In the genomic region with DNA sequence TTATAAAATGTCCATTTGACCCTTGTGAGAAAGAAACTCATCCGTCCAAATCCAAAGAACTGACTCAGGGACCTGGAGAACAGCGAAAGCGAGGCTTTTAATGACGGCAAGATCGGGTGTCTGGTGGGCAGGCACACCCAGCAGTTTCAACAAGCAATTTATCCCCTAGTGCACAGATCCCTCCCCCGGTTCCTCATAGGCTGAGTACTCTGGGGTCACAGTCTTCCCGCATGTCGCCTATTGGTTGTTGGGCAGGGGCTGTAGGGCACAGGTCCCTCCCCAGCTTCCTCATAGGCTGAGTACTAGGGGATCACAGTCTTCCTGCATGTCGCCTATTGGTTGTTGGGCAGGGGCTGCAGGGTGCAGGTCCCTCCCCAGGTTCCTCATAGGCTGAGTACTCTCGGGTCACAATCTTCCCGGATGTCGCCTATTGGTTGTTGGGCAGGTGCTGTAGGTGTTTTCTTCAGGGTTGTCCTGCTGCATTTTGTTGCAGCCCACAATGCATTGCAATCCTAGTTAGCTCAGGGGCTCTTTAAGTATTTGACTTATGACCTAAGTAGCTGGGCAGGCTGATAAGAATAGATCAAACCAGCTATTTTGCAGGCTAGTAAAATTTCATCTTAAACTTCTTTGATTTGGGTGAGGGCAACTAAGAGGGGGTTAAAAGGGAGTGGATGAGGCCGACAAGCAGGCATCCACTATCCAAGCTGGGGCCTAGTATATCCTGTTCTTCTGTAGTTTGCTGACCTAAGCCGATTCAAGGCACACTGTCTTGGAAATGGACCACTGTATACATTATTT, we compare ENCODE assay signal across 1 cellular context.
A peak's percentile ranks its signal among the peaks of the same experiment; 100 is the strongest.
TF ChIP-seq lines count a peak whose summit lies in the region.

No MANE protein-coding gene starts in this region.

TF ChIP-seq in K562, 482 proteins besides CTCF, POLR2A, EP300 and RAD21 (continued from another document and continues in another):
- TF ChIP-seq EGR1 (conservative IDR thresholded peaks at IDR 0.05): no peak
- TF ChIP-seq GABPB1 (CRISPR knock-in tag; IDR thresholded peaks at IDR 0.05): peak; percentile 61; the same call in 1 of the 2 replicates
- TF ChIP-seq, protein P1, sequence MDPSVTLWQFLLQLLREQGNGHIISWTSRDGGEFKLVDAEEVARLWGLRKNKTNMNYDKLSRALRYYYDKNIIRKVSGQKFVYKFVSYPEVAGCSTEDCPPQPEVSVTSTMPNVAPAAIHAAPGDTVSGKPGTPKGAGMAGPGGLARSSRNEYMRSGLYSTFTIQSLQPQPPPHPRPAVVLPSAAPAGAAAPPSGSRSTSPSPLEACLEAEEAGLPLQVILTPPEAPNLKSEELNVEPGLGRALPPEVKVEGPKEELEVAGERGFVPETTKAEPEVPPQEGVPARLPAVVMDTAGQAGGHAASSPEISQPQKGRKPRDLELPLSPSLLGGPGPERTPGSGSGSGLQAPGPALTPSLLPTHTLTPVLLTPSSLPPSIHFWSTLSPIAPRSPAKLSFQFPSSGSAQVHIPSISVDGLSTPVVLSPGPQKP (CRISPR knock-in tag; IDR thresholded peaks at IDR 0.05): no peak
- TF ChIP-seq HDAC2 (IDR thresholded peaks at IDR 0.05): peak; percentile 33; the same call in 1 of the 2 replicates
- 0 out of 2 replicates have a peak, but pooled peaks have one; percentile 15 for TF ChIP-seq GATA2 (CRISPR knock-in tag; IDR thresholded peaks at IDR 0.05)
- no peak for TF ChIP-seq MECOM (CRISPR knock-in tag; IDR thresholded peaks at IDR 0.05)
- 0 out of 2 replicates have a peak, but pooled peaks have one; percentile 46 for TF ChIP-seq FOXK1 (CRISPR knock-in tag; IDR thresholded peaks at IDR 0.05; ENCODE audit: borderline replicate concordance)
- peak; percentile 74 for TF ChIP-seq TBP (optimal IDR thresholded peaks at IDR 0.05; ENCODE audit: low read depth, low read length)
- peak; percentile 91 for TF ChIP-seq SP1 (CRISPR knock-in tag; IDR thresholded peaks at IDR 0.05)
- peak in 1 of 2 experiments; percentile 44; a peak in 2 of 4 replicates for TF ChIP-seq FOXK2 (conservative IDR thresholded peaks at IDR 0.05 in 1 of 2, IDR thresholded peaks at IDR 0.05 in 1 of 2; ENCODE audit: low read depth in 2 of 2)
- 0 out of 2 replicates have a peak, but pooled peaks have one; percentile 8 for TF ChIP-seq MGA (IDR thresholded peaks at IDR 0.05)
- TF ChIP-seq ZBTB7A (IDR thresholded peaks at IDR 0.05; ENCODE audit: borderline replicate concordance, control insufficient read depth, low read depth, low read length): peak; percentile 21; the same call in 1 of the 2 replicates
- TF ChIP-seq MEIS2 (IDR thresholded peaks at IDR 0.05; ENCODE audit: partially characterized antibody): peak; percentile 32
- 0 out of 2 replicates have a peak, but pooled peaks have one; percentile 21 for TF ChIP-seq MXI1 (IDR thresholded peaks at IDR 0.05; ENCODE audit: low read depth, low read length)
- TF ChIP-seq TEAD1 (CRISPR knock-in tag; IDR thresholded peaks at IDR 0.05): peak in 1 of 2 experiments; percentile 32; a peak in 1 of 4 replicates
- TF ChIP-seq, protein P2, sequence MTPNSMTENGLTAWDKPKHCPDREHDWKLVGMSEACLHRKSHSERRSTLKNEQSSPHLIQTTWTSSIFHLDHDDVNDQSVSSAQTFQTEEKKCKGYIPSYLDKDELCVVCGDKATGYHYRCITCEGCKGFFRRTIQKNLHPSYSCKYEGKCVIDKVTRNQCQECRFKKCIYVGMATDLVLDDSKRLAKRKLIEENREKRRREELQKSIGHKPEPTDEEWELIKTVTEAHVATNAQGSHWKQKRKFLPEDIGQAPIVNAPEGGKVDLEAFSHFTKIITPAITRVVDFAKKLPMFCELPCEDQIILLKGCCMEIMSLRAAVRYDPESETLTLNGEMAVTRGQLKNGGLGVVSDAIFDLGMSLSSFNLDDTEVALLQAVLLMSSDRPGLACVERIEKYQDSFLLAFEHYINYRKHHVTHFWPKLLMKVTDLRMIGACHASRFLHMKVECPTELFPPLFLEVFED (CRISPR knock-in tag; conservative IDR thresholded peaks at IDR 0.05): no peak
- TF ChIP-seq AFF1 (IDR thresholded peaks at IDR 0.05; ENCODE audit: low read depth in 1 of 2, partially characterized antibody in 2 of 2): peak; percentile 1 to 62
- peak; percentile 50; the same call in 1 of the 2 replicates for TF ChIP-seq PHF8 (IDR thresholded peaks at IDR 0.05; ENCODE audit: borderline replicate concordance, low read length)
- TF ChIP-seq THAP7 (CRISPR knock-in tag; IDR thresholded peaks at IDR 0.05): no peak
- TF ChIP-seq SREBF1 (IDR thresholded peaks at IDR 0.05; ENCODE audit: borderline replicate concordance, low read depth, low read length): no peak
- peak; percentile 61; the same call in 1 of the 2 replicates for TF ChIP-seq FOXP1 (CRISPR knock-in tag; IDR thresholded peaks at IDR 0.05)
- peak; percentile 100 for TF ChIP-seq MTA3 (IDR thresholded peaks at IDR 0.05; ENCODE audit: borderline replicate concordance)
- peak; percentile 31 for TF ChIP-seq ZFP36 (IDR thresholded peaks at IDR 0.05; ENCODE audit: low read depth, low read length, partially characterized antibody)
- TF ChIP-seq SMAD3 (CRISPR knock-in tag; conservative IDR thresholded peaks at IDR 0.05): 0 out of 2 replicates have a peak, but pooled peaks have one; percentile 38
- TF ChIP-seq GTF2B (IDR thresholded peaks at IDR 0.05; ENCODE audit: extremely low read depth, insufficient read length): peak; percentile 67
- TF ChIP-seq NEUROD1 (IDR thresholded peaks at IDR 0.05; ENCODE audit: borderline replicate concordance, low read depth, low read length, partially characterized antibody): peak; percentile 98
- 0 out of 4 replicates have a peak, but pooled peaks of 1 of the 2 experiments have one; percentile 16 for TF ChIP-seq RCOR1 (IDR thresholded peaks at IDR 0.05; ENCODE audit: borderline replicate concordance in 1 of 2, low read depth in 2 of 2, low read length in 2 of 2)
- no peak; the same call in 1 of the 2 replicates for TF ChIP-seq RFX1 (IDR thresholded peaks at IDR 0.05)
- TF ChIP-seq CREB1 (IDR thresholded peaks at IDR 0.05): no peak
- peak; percentile 84 for TF ChIP-seq CREB1 (CRISPR knock-in tag; IDR thresholded peaks at IDR 0.05)
- peak; percentile 45; the same call in 1 of the 2 replicates for TF ChIP-seq PML (IDR thresholded peaks at IDR 0.05; ENCODE audit: low read length)
- TF ChIP-seq PTBP1 (IDR thresholded peaks at IDR 0.05; ENCODE audit: low read depth, low read length): no peak
- peak; percentile 28; the same call in 1 of the 2 replicates for TF ChIP-seq LEF1 (IDR thresholded peaks at IDR 0.05)
- peak; percentile 97 for TF ChIP-seq NR2C1 (IDR thresholded peaks at IDR 0.05)
- TF ChIP-seq NR2C1 (tag; IDR thresholded peaks at IDR 0.05): peak; percentile 95
- TF ChIP-seq RUNX1 (IDR thresholded peaks at IDR 0.05; ENCODE audit: low read depth): no peak
- TF ChIP-seq NRF1 (conservative IDR thresholded peaks at IDR 0.05 in 1 of 2, IDR thresholded peaks at IDR 0.05 in 1 of 2): peak; percentile 69 to 71
- no peak for TF ChIP-seq ZNF140 (CRISPR knock-in tag; IDR thresholded peaks at IDR 0.05)
- no peak for TF ChIP-seq PCBP2 (IDR thresholded peaks at IDR 0.05; ENCODE audit: low read depth, low read length, poor library complexity, severe bottlenecking)
